In genomic region chr15:101294731-101295606, GRCh38 we compare ENCODE assay signal across 8 cellular contexts. TPM values are rescaled to one million over a fixed set of nuclear protein-coding genes. Genes with fewer than 3 reads are reported as not detected.
DNase-seq lines count a peak whose midpoint lies in the region; ATAC-seq and TF ChIP-seq lines count a peak whose summit lies in the region.

Gene SNRPA1 (minus strand): TSS chr15:101295248. CDS start chr15:101295178, 70 bp downstream.

- no peaks in the 10 kb centered on the region for H3K27me3 ChIP-seq in left lung

- intact Hi-C loops in left lung (cut with DNase I), result no loop called here

- H3K27ac ChIP-seq in left lung, result peak within 1 kb of the TSS; percentile 91 to 94

- H3K36me3 ChIP-seq in left lung, result peaks cover 0 to 10% of the 10 kb centered on the region in 2 donors

- H3K4me3 ChIP-seq in left lung, result peak within 1 kb of the TSS; percentile 77 to 81

- DNase-seq in C1 segment of cervical spinal cord (lab: John Stamatoyannopoulos, UW) (peak; percentile 83 to 98 (median 92)), NCI-H748 (lab: John Stamatoyannopoulos, UW; ENCODE audit: unreplicated experiment) (peak; percentile 93), dedifferentiated amniotic fluid mesenchymal stem cell (ENCODE audit: extremely low spot score) (peak; percentile 95), left lung (peak; percentile 98 to 100)
- peak; percentile 97 for DNase-seq in activated CD4-positive, alpha-beta T cell treated with anti-CD3 and anti-CD28 coated beads, Interleukin-2, amount 50 U/mL, for 1 hour
- peak; percentile 97 for DNase-seq in stimulated activated CD4-positive, alpha-beta T cell treated with anti-CD3 and anti-CD28 coated beads, Interleukin-2, amount 100 ng/mL, for 4 hours (ENCODE audit: low read depth)

- H3K9me3 ChIP-seq in left lung, result no peaks in the 10 kb centered on the region

- no peak for TF ChIP-seq CTCF in left lung (IDR thresholded peaks at IDR 0.05)

- peak; percentile 72 for ATAC-seq in GM19372 (IDR thresholded peaks at IDR 0.05; ENCODE audit: low read depth, unreplicated experiment)
- ATAC-seq in HG03521 (IDR thresholded peaks at IDR 0.05; ENCODE audit: unreplicated experiment), result peak; percentile 75
- peak; percentile 96 for ATAC-seq in left lung

- peaks cover 11 to 36% of the 10 kb centered on the region in 2 donors for H3K4me1 ChIP-seq in left lung

RNA-seq across cellular contexts. Expression of gene SNRPA1, which starts in this region (rescaled TPM):
- 10 to 100 TPM; 34.4 to 49.9 TPM for total RNA-seq in left lung

Comparison
In these comparisons a context has a peak if more than half of its experiments do, and no peak if none do; other contexts are left out.
1. Peak in every context shown above with its lines: DNase-seq, ATAC-seq, H3K4me3 ChIP-seq and H3K27ac ChIP-seq.